ENCODE assay signal across 21 cellular contexts in genomic region chr10:50437248-50437647, GRCh38.
DNase-seq lines count a peak whose midpoint lies in the region; ATAC-seq, FAIRE-seq and TF ChIP-seq lines count a peak whose summit lies in the region.
"Had no signal": no experiment of that assay in that cellular context is flagged by ENCODE, and none has a peak within 500 bp of the region (broad histone marks: within the 10 kb centered on the region; RNA-seq: fewer than 3 reads in every experiment).

No MANE protein-coding gene starts in this region.

- H3K4me2 ChIP-seq in astrocyte (ENCODE audit: low read length), result no peak overlapping the region
- H3K4me2 ChIP-seq: neural progenitor cell had no signal

- no peak overlapping the region for H3K4me3 ChIP-seq in astrocyte (ENCODE audit: insufficient read depth, low read depth, low read length)
- H3K4me3 ChIP-seq: coronary artery, neural progenitor cell, right atrium auricular region had no signal

- H3K27ac Mint-ChIP-seq in astrocyte (ENCODE audit: unreplicated experiment), result peak overlapping the region; percentile 10
- H3K27ac Mint-ChIP-seq in stimulated activated naive CD8-positive, alpha-beta T cell treated with anti-CD3 and anti-CD28 coated beads, Interleukin-15, Interleukin-2, amounts not matched to agents 100 ng/mL and 50 ng/mL, for 24 hours, result peak overlapping the region; percentile 15
- H3K27ac Mint-ChIP-seq in activated CD4-positive, alpha-beta memory T cell treated with anti-CD3 and anti-CD28 coated beads for 36 hours, result no peak overlapping the region
- H3K27ac Mint-ChIP-seq: memory B cell; neural progenitor cell; T-helper 2 cell treated with Interferon-gamma antibody and Interleukin-4, amounts not matched to agents 5 μg/mL and 100 μg/mL, for 36 hours had no signal

- FAIRE-seq in astrocyte (lab: Jason Lieb, UNC), result no peak

- intact Hi-C loops in activated CD4-positive, alpha-beta memory T cell treated with anti-CD3 and anti-CD28 coated beads for 36 hours (cut with micrococcal nuclease), result no loop called here

- no peak overlapping the region for H2AFZ ChIP-seq in astrocyte (ENCODE audit: low read depth, low read length)
- H2AFZ ChIP-seq: neural progenitor cell had no signal

- no peak for TF ChIP-seq CTCF in astrocyte (IDR thresholded peaks at IDR 0.05; ENCODE audit: insufficient read depth, low read depth, low read length)

- no peaks in the 10 kb centered on the region for H3K36me3 ChIP-seq in astrocyte (ENCODE audit: insufficient read depth, low read length)
- H3K36me3 ChIP-seq: neural progenitor cell, right atrium auricular region had no signal

- peak; percentile 43 for ATAC-seq in HG03135 (IDR thresholded peaks at IDR 0.05; ENCODE audit: unreplicated experiment)
- ATAC-seq: esophagus mucosa had no signal

- no peaks in the 10 kb centered on the region for H3K9me3 ChIP-seq in astrocyte (ENCODE audit: insufficient read depth, low read depth, low read length)
- H3K9me3 ChIP-seq: right atrium auricular region had no signal

- CTCF ChIA-PET in activated CD4-positive, alpha-beta memory T cell treated with anti-CD3 and anti-CD28 coated beads for 36 hours (lab: Charles Lee), result interaction anchor here (0.5 kb wide), 1 partner anchor 17 kb away, joined by 3 read pairs; no protein-coding TSS in a partner anchor

- peaks cover 3% of the 10 kb centered on the region for H3K4me1 Mint-ChIP-seq in astrocyte (ENCODE audit: low read depth, unreplicated experiment)
- H3K4me1 Mint-ChIP-seq in stimulated activated naive CD8-positive, alpha-beta T cell treated with anti-CD3 and anti-CD28 coated beads, Interleukin-15, Interleukin-2, amounts not matched to agents 100 ng/mL and 50 ng/mL, for 24 hours (ENCODE audit: low read depth), result peaks cover 48% of the 10 kb centered on the region
- peaks cover 34% of the 10 kb centered on the region for H3K4me1 Mint-ChIP-seq in activated CD4-positive, alpha-beta memory T cell treated with anti-CD3 and anti-CD28 coated beads for 36 hours (ENCODE audit: low read depth)

- peak; percentile 18 for DNase-seq in NOMO-1 treated with DMSO at 0.1 percent for 48 hours (lab: John Stamatoyannopoulos, UW; ENCODE audit: unreplicated experiment)
- no peak for DNase-seq in NOMO-1 (lab: John Stamatoyannopoulos, UW; ENCODE audit: unreplicated experiment in 2 of 2)
- no peak for DNase-seq in astrocyte (ENCODE audit: low read depth)
- DNase-seq in activated CD4-positive, alpha-beta memory T cell treated with anti-CD3 and anti-CD28 coated beads for 36 hours, result no peak
- no peak for DNase-seq in DMS 273 (lab: John Stamatoyannopoulos, UW; ENCODE audit: unreplicated experiment)
- no peak for DNase-seq in ecto neural progenitor cell (ENCODE audit: low spot score)
- DNase-seq: activated T-cell treated with anti-CD3 and anti-CD28 coated beads, Interleukin-2, amount 50 U/mL, for 48 hours; amygdala; C1 segment of cervical spinal cord; DMS53; H7; NCI-H1436; NCI-H345 had no signal

- H3K9ac ChIP-seq in astrocyte (ENCODE audit: low read length), result no peak overlapping the region
- H3K9ac ChIP-seq: neural progenitor cell had no signal

- H3K4me3 Mint-ChIP-seq in astrocyte (ENCODE audit: unreplicated experiment), result no peak overlapping the region
- no peak overlapping the region for H3K4me3 Mint-ChIP-seq in stimulated activated naive CD8-positive, alpha-beta T cell treated with anti-CD3 and anti-CD28 coated beads, Interleukin-15, Interleukin-2, amounts not matched to agents 100 ng/mL and 50 ng/mL, for 24 hours
- no peak overlapping the region for H3K4me3 Mint-ChIP-seq in activated CD4-positive, alpha-beta memory T cell treated with anti-CD3 and anti-CD28 coated beads for 36 hours
- H3K4me3 Mint-ChIP-seq: memory B cell; neural progenitor cell; T-helper 2 cell treated with Interferon-gamma antibody and Interleukin-4, amounts not matched to agents 5 μg/mL and 100 μg/mL, for 36 hours had no signal

- H3K27ac ChIP-seq in astrocyte (ENCODE audit: low read depth, low read length), result no peak overlapping the region
- H3K27ac ChIP-seq: coronary artery, neural progenitor cell, right atrium auricular region had no signal

- no peaks in the 10 kb centered on the region for H3K4me1 ChIP-seq in astrocyte (ENCODE audit: insufficient read depth, low read length)

- H3K79me2 ChIP-seq in astrocyte (ENCODE audit: insufficient read depth, low read length), result no peaks in the 10 kb centered on the region

- H3K27me3 ChIP-seq in astrocyte (ENCODE audit: insufficient read depth, low read length), result no peaks in the 10 kb centered on the region
- H3K27me3 ChIP-seq: neural progenitor cell, right atrium auricular region had no signal

- no peaks in the 10 kb centered on the region for H3K36me3 Mint-ChIP-seq in astrocyte (ENCODE audit: low read depth, unreplicated experiment)
- peaks cover 43% of the 10 kb centered on the region for H3K36me3 Mint-ChIP-seq in stimulated activated naive CD8-positive, alpha-beta T cell treated with anti-CD3 and anti-CD28 coated beads, Interleukin-15, Interleukin-2, amounts not matched to agents 100 ng/mL and 50 ng/mL, for 24 hours (ENCODE audit: low read depth)
- peaks cover 22% of the 10 kb centered on the region for H3K36me3 Mint-ChIP-seq in activated CD4-positive, alpha-beta memory T cell treated with anti-CD3 and anti-CD28 coated beads for 36 hours

- H4K20me1 ChIP-seq in astrocyte (ENCODE audit: insufficient read depth, low read length), result no peaks in the 10 kb centered on the region

- no peaks in the 10 kb centered on the region for H3K27me3 Mint-ChIP-seq in astrocyte (ENCODE audit: low read depth, unreplicated experiment)
- no peaks in the 10 kb centered on the region for H3K27me3 Mint-ChIP-seq in stimulated activated naive CD8-positive, alpha-beta T cell treated with anti-CD3 and anti-CD28 coated beads, Interleukin-15, Interleukin-2, amounts not matched to agents 100 ng/mL and 50 ng/mL, for 24 hours
- H3K27me3 Mint-ChIP-seq in activated CD4-positive, alpha-beta memory T cell treated with anti-CD3 and anti-CD28 coated beads for 36 hours, result no peaks in the 10 kb centered on the region
- H3K27me3 Mint-ChIP-seq: memory B cell had no signal

- POLR2A ChIA-PET in activated CD4-positive, alpha-beta memory T cell treated with anti-CD3 and anti-CD28 coated beads for 36 hours (lab: Charles Lee), result no interaction called here

- no peaks in the 10 kb centered on the region for H3K9me3 Mint-ChIP-seq in astrocyte (ENCODE audit: unreplicated experiment)
- H3K9me3 Mint-ChIP-seq in stimulated activated naive CD8-positive, alpha-beta T cell treated with anti-CD3 and anti-CD28 coated beads, Interleukin-15, Interleukin-2, amounts not matched to agents 100 ng/mL and 50 ng/mL, for 24 hours, result no peaks in the 10 kb centered on the region
- H3K9me3 Mint-ChIP-seq in activated CD4-positive, alpha-beta memory T cell treated with anti-CD3 and anti-CD28 coated beads for 36 hours, result no peaks in the 10 kb centered on the region
- H3K9me3 Mint-ChIP-seq: memory B cell; neural progenitor cell; T-helper 2 cell treated with Interferon-gamma antibody and Interleukin-4, amounts not matched to agents 5 μg/mL and 100 μg/mL, for 36 hours had no signal
